In the genomic region with DNA sequence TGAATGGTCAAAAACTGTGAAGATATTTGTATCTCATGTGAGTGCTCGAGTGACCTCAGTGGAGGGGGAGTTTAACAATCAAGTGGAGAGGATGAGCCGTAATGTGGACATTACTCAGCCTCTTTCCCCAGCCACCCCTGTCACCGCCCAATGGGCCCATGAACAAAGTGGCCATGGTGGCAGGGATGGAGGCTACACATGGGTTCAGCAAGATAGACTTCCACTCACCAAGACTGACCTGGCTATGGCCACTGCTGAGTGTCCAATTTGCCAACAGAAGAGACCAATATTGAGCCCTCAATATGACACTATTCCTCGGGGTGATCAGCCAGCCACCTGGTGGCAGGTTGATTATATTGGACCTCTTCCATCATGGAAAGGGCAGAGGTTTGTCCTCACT, we compare ENCODE assay signal across 4 cellular contexts. TPM values are rescaled to one million over a fixed set of nuclear protein-coding genes. Genes with fewer than 3 reads are reported as not detected.
"Had no signal": no experiment of that assay in that cellular context is flagged by ENCODE, and none has a peak within 500 bp of the region (broad histone marks: within the 10 kb centered on the region; RNA-seq: fewer than 3 reads in every experiment).

No MANE protein-coding gene starts in this region.

RNA-seq across cellular contexts. Expression of gene CCL4L2, which starts 10.8 kb away (rescaled TPM):
- total RNA-seq: M059J, PC-3, Right ventricle myocardium superior, SJSA1 had no signal

RNA-seq across cellular contexts. Expression of gene CCL3L1, which starts 25.1 kb away (rescaled TPM):
- total RNA-seq: M059J, PC-3, Right ventricle myocardium superior, SJSA1 had no signal

RNA-seq across cellular contexts. Expression of gene TBC1D3I, which starts 42.7 kb away (rescaled TPM):
- total RNA-seq: SJSA1 had no signal

RNA-seq across cellular contexts. Expression of gene TBC1D3B, which starts 45.3 kb away (rescaled TPM):
- total RNA-seq: M059J had no signal
